ENCODE assay signal across 28 cellular contexts in genomic region chr18:11052800-11053199, GRCh38.
DNase-seq lines count a peak whose midpoint lies in the region; ATAC-seq, FAIRE-seq and TF ChIP-seq lines count a peak whose summit lies in the region.
"Had no signal": no experiment of that assay in that cellular context is flagged by ENCODE, and none has a peak within 500 bp of the region (broad histone marks: within the 10 kb centered on the region; RNA-seq: fewer than 3 reads in every experiment).

No MANE protein-coding gene starts in this region.

- no peak overlapping the region for H3K4me3 Mint-ChIP-seq in T-helper 2 cell treated with Interferon-gamma antibody and Interleukin-4, amounts not matched to agents 5 μg/mL and 100 μg/mL, for 36 hours
- H3K4me3 Mint-ChIP-seq: activated naive CD4-positive, alpha-beta T cell treated with anti-CD3 and anti-CD28 coated beads, Interleukin-2, amount 10 ng/mL, durations not matched to agents 7 days and 5 days; activated T-helper 1 cell treated with anti-CD3 and anti-CD28 coated beads, Interleukin-12 subunit alpha, Interleukin-12 subunit beta, Interleukin-2, Interleukin-4 antibody, amounts not matched to agents 30 ng/mL and 10 ng/mL and 1 ng/mL, durations not matched to agents 14 hours and 24 hours and 36 hours; naive thymus-derived CD8-positive, alpha-beta T cell had no signal

- no peaks in the 10 kb centered on the region for H3K36me3 Mint-ChIP-seq in T-helper 2 cell treated with Interferon-gamma antibody and Interleukin-4, amounts not matched to agents 5 μg/mL and 100 μg/mL, for 36 hours (ENCODE audit: low read depth)
- H3K36me3 Mint-ChIP-seq: activated naive CD4-positive, alpha-beta T cell treated with anti-CD3 and anti-CD28 coated beads, Interleukin-2, amount 10 ng/mL, durations not matched to agents 7 days and 5 days; naive thymus-derived CD8-positive, alpha-beta T cell had no signal

- H3K4me1 Mint-ChIP-seq in T-helper 2 cell treated with Interferon-gamma antibody and Interleukin-4, amounts not matched to agents 5 μg/mL and 100 μg/mL, for 36 hours (ENCODE audit: low read depth), result no peaks in the 10 kb centered on the region
- H3K4me1 Mint-ChIP-seq: activated naive CD4-positive, alpha-beta T cell treated with anti-CD3 and anti-CD28 coated beads, Interleukin-2, amount 10 ng/mL, durations not matched to agents 7 days and 5 days; naive thymus-derived CD8-positive, alpha-beta T cell had no signal

- H3K27me3 Mint-ChIP-seq in T-helper 2 cell treated with Interferon-gamma antibody and Interleukin-4, amounts not matched to agents 5 μg/mL and 100 μg/mL, for 36 hours (ENCODE audit: low read depth), result no peaks in the 10 kb centered on the region
- H3K27me3 Mint-ChIP-seq: activated naive CD4-positive, alpha-beta T cell treated with anti-CD3 and anti-CD28 coated beads, Interleukin-2, amount 10 ng/mL, durations not matched to agents 7 days and 5 days had no signal

- no peak for TF ChIP-seq POLR2A in GM12891 (IDR thresholded peaks at IDR 0.05; ENCODE audit: low read depth, low read length)

- no peak overlapping the region for H3K4me3 ChIP-seq in fibroblast of pulmonary artery (replicated peaks; ENCODE audit: low read depth, low read length)
- H3K4me3 ChIP-seq: K562, uterus had no signal

- peak; percentile 63 for FAIRE-seq in GM12891 (lab: Jason Lieb, UNC)
- FAIRE-seq: endothelial cell of umbilical vein, K562 had no signal

- in situ Hi-C loops in Caki2 (cut with HindIII; ENCODE audit: low pct_unique_long_range_greater_than_20kb, low sequenced_read_pairs), result no loop called here

- peak; percentile 73 for DNase-seq in Caki2 (ENCODE audit: low read depth)
- DNase-seq in GM12891 (ENCODE audit: insufficient read length, low spot score), result peak; percentile 27
- DNase-seq in RKO (ENCODE audit: low spot score), result peak; percentile 1
- peak; percentile 41 for DNase-seq in fibroblast of pulmonary artery (ENCODE audit: low read depth)
- no peak for DNase-seq in NK-92 (lab: John Stamatoyannopoulos, UW; ENCODE audit: unreplicated experiment)
- no peak for DNase-seq in NCI-H524 (lab: John Stamatoyannopoulos, UW)
- DNase-seq in T-helper 2 cell treated with Interferon-gamma antibody and Interleukin-4, amounts not matched to agents 5 μg/mL and 100 μg/mL, for 36 hours (ENCODE audit: low spot score), result no peak
- DNase-seq: activated CD4-positive, alpha-beta T cell treated with anti-CD3 and anti-CD28 coated beads for 48 hours; activated naive CD4-positive, alpha-beta T cell treated with anti-CD3 and anti-CD28 coated beads, Interleukin-2, amount 10 ng/mL, durations not matched to agents 7 days and 5 days; anterior cingulate cortex; BE2C; central memory CD4-positive, alpha-beta T cell; MM.1S; naive thymus-derived CD8-positive, alpha-beta T cell; NCI-H1436 treated with DMSO at 0.1 percent for 48 hours; NCI-H2171 treated with DMSO at 0.1 percent for 48 hours; NCI-H69; retina; SK-N-SH; stimulated activated CD4-positive, alpha-beta T cell treated with anti-CD3 and anti-CD28 coated beads, Interleukin-4, amount 100 ng/mL, for 4 hours; stimulated activated naive CD4-positive, alpha-beta T cell; T-helper 2 cell; uterus had no signal

- no peak for ATAC-seq in GM21447 (IDR thresholded peaks at IDR 0.05; ENCODE audit: unreplicated experiment)
- ATAC-seq: K562; left lobe of liver; naive thymus-derived CD8-positive, alpha-beta T cell had no signal

- H3K9me3 Mint-ChIP-seq in T-helper 2 cell treated with Interferon-gamma antibody and Interleukin-4, amounts not matched to agents 5 μg/mL and 100 μg/mL, for 36 hours, result no peaks in the 10 kb centered on the region
- H3K9me3 Mint-ChIP-seq: activated naive CD4-positive, alpha-beta T cell treated with anti-CD3 and anti-CD28 coated beads, Interleukin-2, amount 10 ng/mL, durations not matched to agents 7 days and 5 days; activated T-helper 1 cell treated with anti-CD3 and anti-CD28 coated beads, Interleukin-12 subunit alpha, Interleukin-12 subunit beta, Interleukin-2, Interleukin-4 antibody, amounts not matched to agents 30 ng/mL and 10 ng/mL and 1 ng/mL, durations not matched to agents 14 hours and 24 hours and 36 hours had no signal

- H3K27ac Mint-ChIP-seq in T-helper 2 cell treated with Interferon-gamma antibody and Interleukin-4, amounts not matched to agents 5 μg/mL and 100 μg/mL, for 36 hours, result no peak overlapping the region
- H3K27ac Mint-ChIP-seq: activated naive CD4-positive, alpha-beta T cell treated with anti-CD3 and anti-CD28 coated beads, Interleukin-2, amount 10 ng/mL, durations not matched to agents 7 days and 5 days; activated T-helper 1 cell treated with anti-CD3 and anti-CD28 coated beads, Interleukin-12 subunit alpha, Interleukin-12 subunit beta, Interleukin-2, Interleukin-4 antibody, amounts not matched to agents 30 ng/mL and 10 ng/mL and 1 ng/mL, durations not matched to agents 14 hours and 24 hours and 36 hours; naive thymus-derived CD8-positive, alpha-beta T cell had no signal

- TF ChIP-seq CTCF in fibroblast of pulmonary artery (IDR thresholded peaks at IDR 0.05; ENCODE audit: low read length, missing control alignments), result no peak

TF ChIP-seq in GM12891, 5 proteins besides CTCF, POLR2A, EP300 and RAD21:
- TF ChIP-seq TAF1 (IDR thresholded peaks at IDR 0.05; ENCODE audit: low read depth, low read length) (no peak), POLR2AphosphoS5 (IDR thresholded peaks at IDR 0.05; ENCODE audit: low read depth, low read length) (no peak), POU2F2 (IDR thresholded peaks at IDR 0.05; ENCODE audit: low read depth, low read length) (0 out of 2 replicates have a peak, but pooled peaks have one; percentile 16), SPI1 (IDR thresholded peaks at IDR 0.05; ENCODE audit: low read depth, low read length) (no peak)

Comparison
In these comparisons a context has a peak if more than half of its experiments do, and no peak if none do; other contexts are left out.
1. DNase-seq: peak in Caki2 (single experiment), GM12891 (single experiment), RKO (single experiment) and fibroblast of pulmonary artery (single experiment); none in NK-92 (single experiment), NCI-H524 (0 of 2) and T-helper 2 cell treated with Interferon-gamma antibody and Interleukin-4, amounts not matched to agents 5 μg/mL and 100 μg/mL, for 36 hours (single experiment).